In the genomic region with DNA sequence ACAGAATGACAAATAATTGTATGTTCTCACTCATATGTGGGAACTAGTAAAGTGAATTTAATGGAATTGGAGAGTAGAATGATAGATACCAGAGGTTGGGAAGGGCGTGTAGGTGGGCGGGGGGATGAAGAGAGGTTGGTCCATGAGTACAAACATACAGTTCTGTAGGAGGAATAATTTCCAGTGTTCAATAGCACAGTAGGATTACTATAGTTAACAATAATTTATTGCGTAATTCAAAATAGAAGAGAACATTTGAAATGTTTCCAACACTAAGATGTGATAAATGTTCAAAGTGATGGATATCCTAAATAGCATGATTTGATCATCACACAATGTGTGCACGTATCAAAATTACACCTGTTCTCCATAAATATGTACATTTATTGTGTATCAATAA, we compare ENCODE assay signal across 27 cellular contexts.
"Had no signal": no experiment of that assay in that cellular context is flagged by ENCODE, and none has a peak within 500 bp of the region (broad histone marks: within the 10 kb centered on the region; RNA-seq: fewer than 3 reads in every experiment).

No MANE protein-coding gene starts in this region.

- H3K27me3 ChIP-seq: stomach, suprapubic skin, testis, thyroid gland, tibial artery, tibial nerve, transverse colon, upper lobe of left lung, upper lobe of right lung, uterus, vagina had no signal

- FAIRE-seq: urothelium cell line had no signal

- DNase-seq: stimulated activated CD4-positive, alpha-beta T cell treated with anti-CD3 and anti-CD28 coated beads, Interleukin-2, amount 100 ng/mL, for 48 hours; stimulated activated CD4-positive, alpha-beta T cell treated with anti-CD3 and anti-CD28 coated beads, Interleukin-4, amount 100 ng/mL, for 1 hour; stimulated activated CD4-positive, alpha-beta T cell treated with anti-CD3 and anti-CD28 coated beads, Interleukin-4, amount 100 ng/mL, for 24 hours; stimulated activated CD4-positive, alpha-beta T cell treated with anti-CD3 and anti-CD28 coated beads, Interleukin-4, amount 100 ng/mL, for 4 hours; stimulated activated CD8-positive, alpha-beta memory T cell treated with anti-CD3 and anti-CD28 coated beads, Interleukin-4, amount 100 ng/mL, for 48 hours; stimulated activated naive B cell treated with anti-CD40 and anti-IgM and Interleukin-4, amounts not matched to agents 10 μg/mL and 1 μg/mL and 100 μg/mL, for 72 hours; stimulated activated naive CD4-positive, alpha-beta T cell; stimulated activated naive CD4-positive, alpha-beta T cell treated with Interleukin-2 at 50 U/mL for 16 hours; stimulated activated naive CD8-positive, alpha-beta T cell treated with anti-CD3 and anti-CD28 coated beads, Interleukin-15, amount 100 ng/mL, for 72 hours; stimulated activated naive CD8-positive, alpha-beta T cell treated with anti-CD3 and anti-CD28 coated beads, Interleukin-15, Interleukin-2, amounts not matched to agents 100 U/mL and 50 U/mL, for 24 hours; stomach; substantia nigra; testis; thyroid gland; tibial artery; transverse colon; trophoblast cell; upper lobe of left lung; upper lobe of right lung; uterus had no signal

- H3K36me3 ChIP-seq: stomach, suprapubic skin, thoracic aorta, thyroid gland, tibial artery, tibial nerve, transverse colon, upper lobe of left lung, upper lobe of right lung, uterus, vagina had no signal

- H3K4me3 ChIP-seq: stomach, suprapubic skin, testis, thoracic aorta, thyroid gland, tibial artery, tibial nerve, transverse colon, upper lobe of left lung, upper lobe of right lung, uterus, vagina had no signal

- H3K27ac ChIP-seq: stomach, suprapubic skin, testis, thoracic aorta, thyroid gland, tibial artery, tibial nerve, transverse colon, upper lobe of left lung, upper lobe of right lung, uterus, vagina had no signal

- ATAC-seq: stimulated activated effector memory CD8-positive, alpha-beta T cell treated with anti-CD3 and anti-CD28 coated beads, Interleukin-12 subunit alpha, Interleukin-12 subunit beta, amount 100 ng/mL, for 72 hours; stimulated activated memory B cell treated with anti-CD40 and anti-IgM and Interleukin-4, amounts not matched to agents 10 μg/mL and 1 μg/mL and 100 μg/mL, for 72 hours; stimulated activated naive B cell treated with anti-CD40 and anti-IgM and Interleukin-4, amounts not matched to agents 10 μg/mL and 1 μg/mL and 100 μg/mL, for 72 hours; stimulated activated naive CD8-positive, alpha-beta T cell treated with anti-CD3 and anti-CD28 coated beads, Interleukin-15, amount 100 ng/mL, for 72 hours; stimulated activated naive CD8-positive, alpha-beta T cell treated with anti-CD3 and anti-CD28 coated beads, Interleukin-15, Interleukin-2, amounts not matched to agents 100 U/mL and 50 U/mL, for 24 hours; upper lobe of right lung had no signal

- H3K4me1 ChIP-seq: stomach, suprapubic skin, testis, thyroid gland, tibial artery, tibial nerve, transverse colon, upper lobe of left lung, upper lobe of right lung, uterus, vagina had no signal

- H3K9me3 ChIP-seq: stomach, suprapubic skin, testis, thoracic aorta, thyroid gland, tibial nerve, transverse colon, upper lobe of left lung, upper lobe of right lung, uterus, vagina had no signal
